In the genomic region with DNA sequence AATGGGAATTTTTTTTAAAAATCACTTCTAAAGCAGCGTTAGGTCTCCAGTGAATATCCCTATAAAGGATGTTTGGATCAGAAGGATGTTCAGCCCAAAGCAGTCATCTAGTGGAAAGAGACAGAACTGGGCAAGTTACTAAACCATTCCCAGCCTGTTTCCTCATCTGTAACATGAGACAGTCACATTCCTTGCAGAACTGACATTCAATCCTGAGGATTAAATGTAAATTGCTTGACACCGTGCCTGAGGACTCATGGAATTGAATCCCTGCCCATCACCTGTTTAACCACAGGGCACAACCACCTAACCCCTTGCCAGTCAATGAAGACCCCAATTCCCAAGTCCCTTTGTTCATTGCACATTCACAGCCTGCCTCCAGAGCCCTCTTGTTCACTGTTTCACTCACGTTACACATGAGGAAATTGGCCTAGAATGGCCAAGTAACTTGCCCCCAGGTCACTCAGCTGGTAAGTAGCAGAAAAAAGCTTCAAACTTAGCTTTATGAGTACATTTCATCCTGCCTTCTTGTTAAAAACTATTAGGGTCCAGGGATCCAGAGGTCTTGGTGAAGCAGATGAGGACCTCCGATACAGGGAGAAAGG, we compare ENCODE assay signal across 1 cellular context.
A peak's percentile ranks its signal among the peaks of the same experiment; 100 is the strongest.
TF ChIP-seq lines count a peak whose summit lies in the region.

No MANE protein-coding gene starts in this region.

TF ChIP-seq in H1, 55 proteins besides CTCF, POLR2A, EP300 and RAD21:
- no peak for TF ChIP-seq KDM5A (IDR thresholded peaks at IDR 0.05; ENCODE audit: low read length)
- TF ChIP-seq CEBPB (IDR thresholded peaks at IDR 0.05; ENCODE audit: low read depth, low read length), result peak; percentile 57
- peak; percentile 82 for TF ChIP-seq TEAD4 (IDR thresholded peaks at IDR 0.05; ENCODE audit: low read depth, low read length)
TF ChIP-seq in H1: peak in this region for 2.
